27 cellular contexts compared by ENCODE assay signal in the genomic region with DNA sequence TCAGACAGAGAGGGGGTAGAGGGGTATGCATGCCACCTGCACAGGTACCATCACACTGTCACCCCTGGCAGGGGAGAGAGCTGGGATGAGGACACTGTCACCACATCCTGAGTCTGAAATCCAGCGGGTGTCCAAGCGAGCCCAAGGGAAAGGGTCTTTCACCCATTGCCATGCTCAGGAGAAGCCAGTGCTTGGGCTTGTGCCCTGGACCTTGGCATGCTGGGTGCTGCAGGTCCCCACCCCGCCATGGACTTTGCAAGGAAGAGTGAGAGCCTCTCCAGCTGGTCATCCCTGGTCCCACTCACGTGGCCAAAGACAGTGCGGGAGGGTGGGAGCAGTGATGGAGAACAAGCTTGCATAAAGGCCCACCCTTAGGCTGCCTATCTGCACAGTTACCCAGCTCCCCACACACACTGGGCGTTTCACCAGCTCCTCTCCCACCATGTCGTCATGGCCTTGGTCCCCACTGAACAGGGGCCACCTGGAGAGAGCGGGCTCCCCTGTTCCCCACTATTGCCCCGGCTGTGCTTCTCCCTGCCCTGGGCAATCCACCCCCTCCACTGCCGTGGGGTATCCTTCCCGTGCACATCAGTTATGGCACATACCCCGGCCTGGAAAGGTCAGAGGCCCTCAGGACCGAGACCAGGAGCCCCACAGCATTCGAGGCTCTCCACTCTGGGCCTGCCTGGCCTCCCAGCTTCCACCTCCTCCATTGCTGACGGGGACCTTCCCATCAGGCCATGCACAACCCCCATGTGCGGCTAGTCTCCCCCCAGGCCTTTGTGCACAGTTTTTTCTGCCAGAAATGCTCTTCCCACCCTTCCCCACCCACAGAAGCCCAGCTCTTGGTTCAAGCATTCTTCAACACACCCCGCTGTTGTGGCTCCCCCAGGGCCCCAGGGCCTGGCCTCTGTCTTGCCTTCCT. TPM values are rescaled to one million over a fixed set of nuclear protein-coding genes. Genes with fewer than 3 reads are reported as not detected.
DNase-seq lines count a peak whose midpoint lies in the region; ATAC-seq, FAIRE-seq and TF ChIP-seq lines count a peak whose summit lies in the region.
"Had no signal": no experiment of that assay in that cellular context is flagged by ENCODE, and none has a peak within 500 bp of the region (broad histone marks: within the 10 kb centered on the region; RNA-seq: fewer than 3 reads in every experiment).

No MANE protein-coding gene starts in this region.

- TF ChIP-seq RAD21 in HepG2 (CRISPR knock-in tag; IDR thresholded peaks at IDR 0.05): no peak

- WGBS in HepG2 (ENCODE audit: low lambda C conversion rate): 48% methylated on average over 12 of the region's 17 CpGs
- 94 to 96% methylated on average over 17 of the region's 17 CpGs for WGBS in aorta, 2 donors
- 77% methylated on average over 17 of the region's 17 CpGs; no CpG with 5 or more reads in 1 of the 2 donors for WGBS in transverse colon (ENCODE audit: low coverage in 1 of 2), 2 donors

- H3K9me3 ChIP-seq in HepG2 (ENCODE audit: low read length): no peaks in the 10 kb centered on the region
- peaks cover 2% of the 10 kb centered on the region for H3K9me3 ChIP-seq in aorta (ENCODE audit: control insufficient read depth, low read length)
- no peaks in the 10 kb centered on the region for H3K9me3 ChIP-seq in transverse colon

- H3K36me3 ChIP-seq in HepG2 (replicated peaks in 1 of 2; ENCODE audit: control insufficient read depth in 1 of 2, insufficient read depth in 2 of 2, low read length in 2 of 2): no peaks in the 10 kb centered on the region
- H3K36me3 ChIP-seq in aorta (ENCODE audit: control insufficient read depth in 1 of 2, insufficient read depth in 2 of 2, low read length in 1 of 2): no peaks in the 10 kb centered on the region
- H3K36me3 ChIP-seq in transverse colon: no peaks in the 10 kb centered on the region

- no peaks in the 10 kb centered on the region for H4K20me1 ChIP-seq in HepG2 (ENCODE audit: insufficient read depth, low read length)

- CTCF ChIA-PET in HepG2 (lab: Yijun Ruan, JAX; ENCODE audit: low intra/inter-chr PET ratio, low total read pairs): no interaction called here

- no peak for FAIRE-seq in HepG2 (lab: Jason Lieb, UNC)
- FAIRE-seq: H54, HTR-8/SVneo had no signal

- H3K4me1 Mint-ChIP-seq in activated naive CD8-positive, alpha-beta T cell treated with anti-CD3 and anti-CD28 coated beads, Interleukin-2, amount 10 ng/mL, durations not matched to agents 7 days and 5 days: no peaks in the 10 kb centered on the region
- H3K4me1 Mint-ChIP-seq in activated naive CD8-positive, alpha-beta T cell treated with anti-CD3 and anti-CD28 coated beads for 36 hours: no peaks in the 10 kb centered on the region
- no peaks in the 10 kb centered on the region for H3K4me1 Mint-ChIP-seq in stimulated activated naive B cell treated with anti-CD40 and anti-IgM and Interleukin-4, amounts not matched to agents 10 μg/mL and 1 μg/mL and 100 μg/mL, for 72 hours
- H3K4me1 Mint-ChIP-seq: IgD-negative memory B cell had no signal

- peaks cover 0 to 8% of the 10 kb centered on the region in 2 experiments; a peak in 2 of 5 replicates for H3K27me3 ChIP-seq in HepG2 (ENCODE audit: control insufficient read depth in 1 of 2, insufficient read depth in 2 of 2, low read length in 2 of 2)
- H3K27me3 ChIP-seq in aorta (ENCODE audit: control insufficient read depth in 1 of 2, insufficient read depth in 2 of 2, low read length in 1 of 2): no peaks in the 10 kb centered on the region
- no peaks in the 10 kb centered on the region for H3K27me3 ChIP-seq in transverse colon

- H3K4me2 ChIP-seq in HepG2 (ENCODE audit: low read depth, low read length): peak overlapping the region; percentile 18; the same call in 1 of the 2 replicates

- no peaks in the 10 kb centered on the region for H3K9me3 Mint-ChIP-seq in activated naive CD8-positive, alpha-beta T cell treated with anti-CD3 and anti-CD28 coated beads, Interleukin-2, amount 10 ng/mL, durations not matched to agents 7 days and 5 days
- H3K9me3 Mint-ChIP-seq in activated naive CD8-positive, alpha-beta T cell treated with anti-CD3 and anti-CD28 coated beads for 36 hours: no peaks in the 10 kb centered on the region
- peaks cover 3 to 4% of the 10 kb centered on the region in 2 donors for H3K9me3 Mint-ChIP-seq in stimulated activated naive B cell treated with anti-CD40 and anti-IgM and Interleukin-4, amounts not matched to agents 10 μg/mL and 1 μg/mL and 100 μg/mL, for 72 hours
- H3K9me3 Mint-ChIP-seq: CD8-positive, alpha-beta T cell; HFFc6 had no signal

- H3K27me3 Mint-ChIP-seq in activated naive CD8-positive, alpha-beta T cell treated with anti-CD3 and anti-CD28 coated beads, Interleukin-2, amount 10 ng/mL, durations not matched to agents 7 days and 5 days: peaks cover 11% of the 10 kb centered on the region
- peaks cover 12% of the 10 kb centered on the region for H3K27me3 Mint-ChIP-seq in activated naive CD8-positive, alpha-beta T cell treated with anti-CD3 and anti-CD28 coated beads for 36 hours
- H3K27me3 Mint-ChIP-seq in stimulated activated naive B cell treated with anti-CD40 and anti-IgM and Interleukin-4, amounts not matched to agents 10 μg/mL and 1 μg/mL and 100 μg/mL, for 72 hours: peaks cover 13% of the 10 kb centered on the region in 2 donors

- no peak for ATAC-seq in activated naive CD8-positive, alpha-beta T cell treated with anti-CD3 and anti-CD28 coated beads, Interleukin-2, amount 10 ng/mL, durations not matched to agents 7 days and 5 days (ENCODE audit: low read depth)
- ATAC-seq in HepG2 (no peak; the same call in 2 of the 3 replicates), sciatic nerve (no peak), aorta (ENCODE audit: low FRiP score) (peak; percentile 36), left lobe of liver (no peak)
- ATAC-seq in stimulated activated naive B cell treated with anti-CD40 and anti-IgM and Interleukin-4, amounts not matched to agents 10 μg/mL and 1 μg/mL and 100 μg/mL, for 72 hours (replicated peaks): no peak
- ATAC-seq: CD8-positive, alpha-beta T cell; Panc1 had no signal

- H3K27ac ChIP-seq in HepG2 (ENCODE audit: extremely low read length, insufficient read depth, low read length) (no peak overlapping the region), aorta (ENCODE audit: low read depth in 1 of 2, low read length in 2 of 2) (no peak overlapping the region), transverse colon (no peak overlapping the region)

- intact Hi-C loops in HepG2 (cut with micrococcal nuclease; ENCODE audit: unreplicated experiment) (no loop called here), sciatic nerve (cut with DNase I) (no loop called here), aorta (cut with DNase I) (no loop called here), transverse colon (cut with DNase I; ENCODE audit: low total_unique reads) (no loop called here)

- no peaks in the 10 kb centered on the region for H3K36me3 Mint-ChIP-seq in activated naive CD8-positive, alpha-beta T cell treated with anti-CD3 and anti-CD28 coated beads, Interleukin-2, amount 10 ng/mL, durations not matched to agents 7 days and 5 days
- no peaks in the 10 kb centered on the region for H3K36me3 Mint-ChIP-seq in activated naive CD8-positive, alpha-beta T cell treated with anti-CD3 and anti-CD28 coated beads for 36 hours
- H3K36me3 Mint-ChIP-seq in stimulated activated naive B cell treated with anti-CD40 and anti-IgM and Interleukin-4, amounts not matched to agents 10 μg/mL and 1 μg/mL and 100 μg/mL, for 72 hours: no peaks in the 10 kb centered on the region
- H3K36me3 Mint-ChIP-seq: CD8-positive, alpha-beta T cell; IgD-negative memory B cell had no signal

- H3K79me2 ChIP-seq in HepG2 (ENCODE audit: insufficient read depth, low read length): no peaks in the 10 kb centered on the region

- no peak overlapping the region for H3K9ac ChIP-seq in HepG2 (ENCODE audit: insufficient read depth, low read depth, low read length)

- H3K4me3 Mint-ChIP-seq in activated naive CD8-positive, alpha-beta T cell treated with anti-CD3 and anti-CD28 coated beads, Interleukin-2, amount 10 ng/mL, durations not matched to agents 7 days and 5 days: no peak overlapping the region
- H3K4me3 Mint-ChIP-seq in activated naive CD8-positive, alpha-beta T cell treated with anti-CD3 and anti-CD28 coated beads for 36 hours: no peak overlapping the region
- no peak overlapping the region for H3K4me3 Mint-ChIP-seq in stimulated activated naive B cell treated with anti-CD40 and anti-IgM and Interleukin-4, amounts not matched to agents 10 μg/mL and 1 μg/mL and 100 μg/mL, for 72 hours
- H3K4me3 Mint-ChIP-seq: CD8-positive, alpha-beta T cell; HFFc6 had no signal

- no TSS peak for BruUV-seq in HepG2 (replicated peaks; lab: Mats Ljungman, UMichigan)

- H3K4me3 ChIP-seq in HepG2 (replicated peaks in 1 of 3; ENCODE audit: insufficient read depth in 1 of 3, low read depth in 2 of 3, low read length in 3 of 3) (no peak overlapping the region), aorta (ENCODE audit: low read length in 2 of 2) (no peak overlapping the region), transverse colon (no peak overlapping the region)

- TF ChIP-seq POLR2A in HepG2 (IDR thresholded peaks at IDR 0.05; ENCODE audit: insufficient read depth in 1 of 2, low read depth in 2 of 2, low read length in 2 of 2): no peak
- TF ChIP-seq POLR2A in transverse colon (IDR thresholded peaks at IDR 0.05): no peak

- POLR2A ChIA-PET in activated naive CD8-positive, alpha-beta T cell treated with anti-CD3 and anti-CD28 coated beads, Interleukin-2, amount 10 ng/mL, durations not matched to agents 7 days and 5 days (lab: Charles Lee): no interaction called here
- POLR2A ChIA-PET in HepG2 (lab: Yijun Ruan, JAX): no interaction called here

- TF ChIP-seq CTCF in HepG2 (CRISPR knock-in tag; IDR thresholded peaks at IDR 0.05): no peak
- no peak for TF ChIP-seq CTCF in transverse colon (IDR thresholded peaks at IDR 0.05)

- peaks cover 39% of the 10 kb centered on the region for H3K4me1 ChIP-seq in HepG2 (ENCODE audit: insufficient read depth, low read length)
- no peaks in the 10 kb centered on the region for H3K4me1 ChIP-seq in aorta (ENCODE audit: control insufficient read depth in 1 of 2, insufficient read depth in 2 of 2, low read length in 2 of 2)
- no peaks in the 10 kb centered on the region for H3K4me1 ChIP-seq in transverse colon

- H3K27ac Mint-ChIP-seq in activated naive CD8-positive, alpha-beta T cell treated with anti-CD3 and anti-CD28 coated beads, Interleukin-2, amount 10 ng/mL, durations not matched to agents 7 days and 5 days: no peak overlapping the region
- no peak overlapping the region for H3K27ac Mint-ChIP-seq in activated naive CD8-positive, alpha-beta T cell treated with anti-CD3 and anti-CD28 coated beads for 36 hours
- H3K27ac Mint-ChIP-seq in stimulated activated naive B cell treated with anti-CD40 and anti-IgM and Interleukin-4, amounts not matched to agents 10 μg/mL and 1 μg/mL and 100 μg/mL, for 72 hours: no peak overlapping the region
- H3K27ac Mint-ChIP-seq: CD8-positive, alpha-beta T cell; HFFc6; IgD-negative memory B cell had no signal

- peak; percentile 20 for DNase-seq in activated naive CD8-positive, alpha-beta T cell treated with anti-CD3 and anti-CD28 coated beads, Interleukin-2, amount 10 ng/mL, durations not matched to agents 7 days and 5 days
- no peak for DNase-seq in activated naive CD8-positive, alpha-beta T cell treated with anti-CD3 and anti-CD28 coated beads for 36 hours
- DNase-seq in HepG2 (ENCODE audit: low spot score): no peak
- peak; percentile 35 for DNase-seq in sciatic nerve (ENCODE audit: low spot score)
- peak in 1 of 2 donors; percentile 59 for DNase-seq in aorta
- no peak for DNase-seq in left lobe of liver (ENCODE audit: low spot score)
- DNase-seq in stimulated activated naive B cell treated with anti-CD40 and anti-IgM and Interleukin-4, amounts not matched to agents 10 μg/mL and 1 μg/mL and 100 μg/mL, for 72 hours: no peak
- no peak for DNase-seq in transverse colon
- DNase-seq: AML-193; C1 segment of cervical spinal cord; CD8-positive, alpha-beta T cell; DMS53; EL; GF-D8; HFFc6; NCI-H1694; NCI-H2081; NCI-H2171; NCI-H345; NCI-H524; NCI-H774; NK-92 treated with Interleukin-12 subunit alpha and Interleukin-12 subunit beta, amount 100 ng/mL, for 24 hours had no signal

- in situ Hi-C loops in HepG2 (cut with HindIII; ENCODE audit: extremely low pct_ligation_motif_present, low pct_unique_long_range_greater_than_20kb): no loop called here
- in situ Hi-C loops in transverse colon (cut with MboI; ENCODE audit: low pct_ligation_motif_present in 1 of 4, low pct_unique_long_range_greater_than_20kb in 1 of 4, low sequenced_read_pairs in 3 of 4): no loop called here

- no peak for TF ChIP-seq EP300 in HepG2 (IDR thresholded peaks at IDR 0.05; ENCODE audit: low read depth in 2 of 2, low read length in 2 of 2)
- TF ChIP-seq EP300 in HepG2 (CRISPR knock-in tag; IDR thresholded peaks at IDR 0.05; ENCODE audit: borderline replicate concordance): no peak
- TF ChIP-seq EP300 in transverse colon (IDR thresholded peaks at IDR 0.05; ENCODE audit: low read depth): no peak

- no peak overlapping the region for H2AFZ ChIP-seq in HepG2 (ENCODE audit: low read length)

RNA-seq across cellular contexts. Expression of a gene that starts 58.6 kb away (rescaled TPM):
- total RNA-seq in activated naive CD8-positive, alpha-beta T cell treated with anti-CD3 and anti-CD28 coated beads, Interleukin-2, amount 10 ng/mL, durations not matched to agents 7 days and 5 days: 100 to 1,000 TPM in 1 of 2 experiments, 10 to 100 TPM in 1; 99.5 to 104 TPM
- total RNA-seq in activated naive CD8-positive, alpha-beta T cell treated with anti-CD3 and anti-CD28 coated beads for 36 hours: 10 to 100 TPM; 38.9 to 40.3 TPM
- not detected in 2 replicates for total RNA-seq in HepG2 (2016; rRNA removed; fragmentation: Illumina TruSeq; extraction: Trizol)
- total RNA-seq in HepG2 (2016; cell fraction: cytosol; rRNA removed; fragmentation: Illumina TruSeq; extraction: Trizol; ENCODE audit: low read depth): not detected in 2 replicates
- not detected in 2 replicates for total RNA-seq in HepG2 (2016; cell fraction: insoluble cytoplasmic fraction; rRNA removed; fragmentation: Illumina TruSeq; extraction: Trizol)
- total RNA-seq in HepG2 (2016; cell fraction: membrane; rRNA removed; fragmentation: Illumina TruSeq; extraction: Trizol): not detected in 2 replicates
- not detected in 2 replicates for total RNA-seq in HepG2 (2016; cell fraction: nucleus; rRNA removed; fragmentation: Illumina TruSeq; extraction: Trizol)
- polyA plus RNA-seq in HepG2 (2011; rRNA removed): not detected in 2 replicates
- not detected in 2 replicates for polyA plus RNA-seq in HepG2 (2011; cell fraction: cytosol; rRNA removed)
- polyA plus RNA-seq in HepG2 (2011; cell fraction: nucleus; rRNA removed): 0.02 and 0.03 TPM in 2 replicates
- not detected in 2 replicates for polyA plus RNA-seq in HepG2 (2012)
- not detected in 2 replicates for polyA plus RNA-seq in HepG2 (2016; cell fraction: cytosol; fragmentation: Illumina TruSeq; extraction: Trizol; ENCODE audit: low read depth)
- not detected in 2 replicates for polyA plus RNA-seq in HepG2 (2016; cell fraction: insoluble cytoplasmic fraction; fragmentation: Illumina TruSeq; extraction: Trizol; ENCODE audit: low read depth)
- not detected in 2 replicates for polyA plus RNA-seq in HepG2 (2016; cell fraction: membrane; fragmentation: Illumina TruSeq; extraction: Trizol; ENCODE audit: low read depth)
- polyA plus RNA-seq in HepG2 (2016; cell fraction: nucleus; fragmentation: Illumina TruSeq; extraction: Trizol; ENCODE audit: insufficient read depth, low read depth): not detected in 2 replicates
- not detected in 2 replicates for polyA minus RNA-seq in HepG2 (2011; rRNA and poly(A)+ RNA removed; ENCODE audit: low replicate concordance)
- polyA minus RNA-seq in HepG2 (2011; cell fraction: cytosol; rRNA and poly(A)+ RNA removed): not detected in 2 replicates
- under 0.01 TPM in 1 of 2 replicates, not detected in the other for polyA minus RNA-seq in HepG2 (2011; cell fraction: nucleus; rRNA and poly(A)+ RNA removed)
- 0.85 TPM for total RNA-seq in sciatic nerve
- 1 to 10 TPM in 1 of 2 donors, under 1 TPM in 1; 0.58 to 1.3 TPM for total RNA-seq in aorta
- under 1 TPM in 1 of 2 donors, not detected in 1; 0.13 TPM for polyA plus RNA-seq in aorta
- 0.43 TPM for total RNA-seq in left lobe of liver
- 1 to 10 TPM in 3 of 4 donors, under 1 TPM in 1; 0.37 to 4.8 (median 3.7) TPM for total RNA-seq in transverse colon
- polyA plus RNA-seq: AG04450 had no signal

Comparison
In these comparisons a context has a peak if more than half of its experiments do, and no peak if none do; other contexts are left out.
1. DNase-seq: peak in activated naive CD8-positive, alpha-beta T cell treated with anti-CD3 and anti-CD28 coated beads, Interleukin-2, amount 10 ng/mL, durations not matched to agents 7 days and 5 days (single experiment) and sciatic nerve (single experiment); none in activated naive CD8-positive, alpha-beta T cell treated with anti-CD3 and anti-CD28 coated beads for 36 hours (single experiment), HepG2 (single experiment), left lobe of liver (single experiment), stimulated activated naive B cell treated with anti-CD40 and anti-IgM and Interleukin-4, amounts not matched to agents 10 μg/mL and 1 μg/mL and 100 μg/mL, for 72 hours (single experiment) and transverse colon (single experiment).
2. RNA of a gene that starts 58.6 kb away (total RNA-seq): 99.5 to 104 TPM in activated naive CD8-positive, alpha-beta T cell treated with anti-CD3 and anti-CD28 coated beads, Interleukin-2, amount 10 ng/mL, durations not matched to agents 7 days and 5 days and 38.9 to 40.3 TPM in activated naive CD8-positive, alpha-beta T cell treated with anti-CD3 and anti-CD28 coated beads for 36 hours; 0.37 to 4.8 TPM in transverse colon, 0.58 to 1.3 TPM in aorta, 0.85 TPM in sciatic nerve (single experiment), 0.43 TPM in left lobe of liver (single experiment) and not detected in HepG2; every median in the first group is over 4 times any median in the second.